16 cellular contexts compared by ENCODE assay signal in the genomic region with DNA sequence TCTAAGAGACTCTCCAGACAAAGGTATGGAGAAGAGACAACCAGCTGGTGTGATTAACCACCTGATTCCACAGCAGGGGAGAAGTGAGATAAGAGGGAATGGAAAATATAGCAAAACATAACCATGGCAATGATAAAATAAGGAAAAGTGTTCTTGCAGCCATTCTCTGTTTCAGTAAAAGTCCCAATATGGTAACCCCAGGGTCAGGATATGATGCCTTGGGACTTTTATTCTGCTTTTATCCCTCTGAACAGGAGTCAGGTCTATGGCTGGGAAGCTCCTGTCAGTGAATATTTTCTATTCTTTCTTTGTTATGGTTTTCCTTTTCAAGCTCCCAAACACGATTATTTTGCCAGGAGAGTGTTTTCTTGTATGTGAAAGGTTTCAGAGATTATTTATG.
A peak's percentile ranks its signal among the peaks of the same experiment; 100 is the strongest.
DNase-seq lines count a peak whose midpoint lies in the region; ATAC-seq and TF ChIP-seq lines count a peak whose summit lies in the region.
"Had no signal": no experiment of that assay in that cellular context is flagged by ENCODE, and none has a peak within 500 bp of the region (broad histone marks: within the 10 kb centered on the region; RNA-seq: fewer than 3 reads in every experiment).

No MANE protein-coding gene starts in this region.

- no peak overlapping the region for H3K4me2 ChIP-seq in mesenchymal stem cell (ENCODE audit: low read length, poor library complexity, severe bottlenecking)
- H3K4me2 ChIP-seq: A549, GM23338 had no signal

- no peaks in the 10 kb centered on the region for H3K36me3 Mint-ChIP-seq in CD4-positive, alpha-beta memory T cell
- H3K36me3 Mint-ChIP-seq in nephron progenitor cell (ENCODE audit: low read depth): no peaks in the 10 kb centered on the region

- peak overlapping the region; percentile 14 to 94 (median 74) for H3K27ac Mint-ChIP-seq in CD4-positive, alpha-beta memory T cell
- peak overlapping the region; percentile 85 for H3K27ac Mint-ChIP-seq in nephron progenitor cell
- H3K27ac Mint-ChIP-seq: GM23338 had no signal

- H2BK15ac ChIP-seq in mesenchymal stem cell (ENCODE audit: low read depth, poor library complexity, severe bottlenecking): no peak overlapping the region

- ATAC-seq in HG03354 (IDR thresholded peaks at IDR 0.05; ENCODE audit: poor library complexity, severe bottlenecking, unreplicated experiment) (no peak), GM21825 (IDR thresholded peaks at IDR 0.05; ENCODE audit: unreplicated experiment) (no peak)
- ATAC-seq: A549, GM12878, GM23338 had no signal

- H2AK5ac ChIP-seq in mesenchymal stem cell (ENCODE audit: low read length, severe bottlenecking): no peak overlapping the region

- POLR2A ChIA-PET in CD4-positive, alpha-beta memory T cell (lab: Charles Lee; ENCODE audit: partially characterized antibody): interaction anchor here (1.2 to 1.5 kb wide), 2 partner anchors 24 to 217 kb away, joined by 3 to 4 read pairs; a partner anchor contains a TSS

- no peak for DNase-seq in CD4-positive, alpha-beta memory T cell
- peak; percentile 91 for DNase-seq in NCI-H146 treated with DMSO at 0.1 percent for 48 hours (lab: John Stamatoyannopoulos, UW; ENCODE audit: unreplicated experiment)
- DNase-seq in mesenchymal stem cell: no peak
- DNase-seq in nephron progenitor cell: no peak
- no peak for DNase-seq in effector CD8-positive, alpha-beta T cell (lab: John Stamatoyannopoulos, UW)
- DNase-seq: Calu3, DMS79, H7, IMR-90 had no signal

- H4K91ac ChIP-seq in mesenchymal stem cell (ENCODE audit: low read length): no peak overlapping the region

- no peak overlapping the region for H2BK12ac ChIP-seq in mesenchymal stem cell (ENCODE audit: low read length in 2 of 2)

- intact Hi-C loops in CD4-positive, alpha-beta memory T cell (cut with micrococcal nuclease): no loop called here

- H3K36me3 ChIP-seq in CD4-positive, alpha-beta memory T cell (ENCODE audit: insufficient read depth, low read length): no peaks in the 10 kb centered on the region
- H3K36me3 ChIP-seq in mesenchymal stem cell (ENCODE audit: control insufficient read depth in 1 of 2, insufficient read depth in 2 of 2, low read depth in 1 of 2, low read length in 2 of 2): no peaks in the 10 kb centered on the region
- H3K36me3 ChIP-seq: BE2C had no signal

- no peak overlapping the region for H3K18ac ChIP-seq in mesenchymal stem cell (ENCODE audit: low read depth in 1 of 2, low read length in 2 of 2)

- H3K79me1 ChIP-seq in mesenchymal stem cell (replicated peaks; ENCODE audit: low read length, poor library complexity, severe bottlenecking): no peaks in the 10 kb centered on the region

- no peaks in the 10 kb centered on the region for H3K27me3 ChIP-seq in CD4-positive, alpha-beta memory T cell (ENCODE audit: insufficient read depth, low read length)
- H3K27me3 ChIP-seq in mesenchymal stem cell (ENCODE audit: control insufficient read depth in 1 of 2, insufficient read depth in 1 of 2, low read length in 2 of 2): no peaks in the 10 kb centered on the region
- H3K27me3 ChIP-seq: BE2C had no signal

- H4K8ac ChIP-seq in mesenchymal stem cell (ENCODE audit: low read length): no peak overlapping the region

- no peaks in the 10 kb centered on the region for H3K9me3 Mint-ChIP-seq in CD4-positive, alpha-beta memory T cell
- no peaks in the 10 kb centered on the region for H3K9me3 Mint-ChIP-seq in nephron progenitor cell
- H3K9me3 Mint-ChIP-seq: GM23338 had no signal

- peak overlapping the region; percentile 26 for H3K9ac ChIP-seq in mesenchymal stem cell (ENCODE audit: low read length)

- no peak overlapping the region for H3K27ac ChIP-seq in CD4-positive, alpha-beta memory T cell (ENCODE audit: low read depth, low read length)
- H3K27ac ChIP-seq in mesenchymal stem cell (ENCODE audit: low read length, poor library complexity, severe bottlenecking): no peak overlapping the region
- H3K27ac ChIP-seq: A549, C4-2B had no signal

- H3K4me3 Mint-ChIP-seq in CD4-positive, alpha-beta memory T cell: peak overlapping the region in 1 of 8 donors; percentile 20
- H3K4me3 Mint-ChIP-seq in nephron progenitor cell: no peak overlapping the region
- H3K4me3 Mint-ChIP-seq: GM23338 had no signal

- CTCF ChIA-PET in CD4-positive, alpha-beta memory T cell (lab: Charles Lee; ENCODE audit: partially characterized antibody): no interaction called here

- H2BK5ac ChIP-seq in mesenchymal stem cell (ENCODE audit: low read depth, low read length, poor library complexity, severe bottlenecking): no peak overlapping the region

- no peak overlapping the region for H3K4ac ChIP-seq in mesenchymal stem cell (ENCODE audit: low read depth in 1 of 2, low read length in 2 of 2)

- WGBS in mesenchymal stem cell: 85% methylated on average over 1 of the region's 1 CpG

- H2AFZ ChIP-seq in mesenchymal stem cell (ENCODE audit: low read depth, low read length): no peak overlapping the region
- H2AFZ ChIP-seq: GM23338 had no signal

- no peak for TF ChIP-seq CTCF in nephron progenitor cell (IDR thresholded peaks at IDR 0.05)

- no peaks in the 10 kb centered on the region for H3K9me3 ChIP-seq in CD4-positive, alpha-beta memory T cell (ENCODE audit: control insufficient read depth in 1 of 2, low read length in 2 of 2)
- H3K9me3 ChIP-seq in mesenchymal stem cell (ENCODE audit: control insufficient read depth, low read length): no peaks in the 10 kb centered on the region
- H3K9me3 ChIP-seq: A549, BE2C had no signal

- no peak overlapping the region for H3K4me3 ChIP-seq in CD4-positive, alpha-beta memory T cell (ENCODE audit: low read length in 2 of 2)
- no peak overlapping the region for H3K4me3 ChIP-seq in mesenchymal stem cell (ENCODE audit: insufficient read depth in 1 of 2, low read depth in 1 of 2, low read length in 2 of 2)
- H3K4me3 ChIP-seq: A549, GM12878, GM23338 had no signal

- H3K4me1 Mint-ChIP-seq in CD4-positive, alpha-beta memory T cell: peaks cover 31 to 64% (median 55%) of the 10 kb centered on the region in 4 donors
- H3K4me1 Mint-ChIP-seq in nephron progenitor cell: peaks cover 33% of the 10 kb centered on the region

- no peak overlapping the region for H3K14ac ChIP-seq in mesenchymal stem cell (ENCODE audit: low read length in 2 of 2)

- no peak overlapping the region for H2BK120ac ChIP-seq in mesenchymal stem cell (ENCODE audit: low read depth, low read length)

- peaks cover 38% of the 10 kb centered on the region for H3K4me1 ChIP-seq in CD4-positive, alpha-beta memory T cell (ENCODE audit: insufficient read depth, low read length)
- H3K4me1 ChIP-seq in mesenchymal stem cell (ENCODE audit: control insufficient read depth, insufficient read depth, low read depth, low read length): no peaks in the 10 kb centered on the region
- H3K4me1 ChIP-seq: A549 had no signal

- no peak overlapping the region for H3K23ac ChIP-seq in mesenchymal stem cell (ENCODE audit: low read length in 2 of 2)

- H3K27me3 Mint-ChIP-seq in CD4-positive, alpha-beta memory T cell: no peaks in the 10 kb centered on the region
- no peaks in the 10 kb centered on the region for H3K27me3 Mint-ChIP-seq in nephron progenitor cell (ENCODE audit: low read depth, poor library complexity)
